17 cellular contexts compared by ENCODE assay signal in the genomic region with DNA sequence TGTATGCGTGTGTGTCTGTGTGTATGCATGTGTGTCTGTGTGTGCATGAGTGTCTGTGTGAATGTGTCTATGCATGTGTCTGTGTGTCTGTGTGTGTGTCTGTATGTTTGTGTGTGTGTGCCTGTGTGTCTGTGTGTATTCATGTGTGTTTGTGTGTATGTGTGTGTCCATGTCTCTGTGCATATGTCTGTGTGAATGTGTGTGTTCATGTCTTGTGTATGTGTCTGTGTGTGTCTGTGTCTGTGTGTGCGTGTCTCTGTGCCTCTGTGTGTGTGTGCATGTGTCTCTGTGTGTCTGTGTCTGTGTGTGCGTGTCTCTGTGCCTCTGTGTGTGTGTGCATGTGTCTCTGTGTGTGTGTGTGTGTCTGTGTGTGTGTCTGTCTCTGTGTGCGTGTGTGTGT.
DNase-seq lines count a peak whose midpoint lies in the region; ATAC-seq, FAIRE-seq and TF ChIP-seq lines count a peak whose summit lies in the region.
"Had no signal": no experiment of that assay in that cellular context is flagged by ENCODE, and none has a peak within 500 bp of the region (broad histone marks: within the 10 kb centered on the region; RNA-seq: fewer than 3 reads in every experiment).

No MANE protein-coding gene starts in this region.

- dilution Hi-C loops in IMR-90 (cut with HindIII; ENCODE audit: low sequenced_read_pairs, unreplicated experiment), result no loop called here

- H2AK9ac ChIP-seq in IMR-90 (replicated peaks; ENCODE audit: low read depth, low read length, poor library complexity), result no peak overlapping the region

- peaks cover 8% of the 10 kb centered on the region for H3K27me3 Mint-ChIP-seq in glutamatergic neuron (ENCODE audit: unreplicated experiment)

- WGBS in IMR-90 (ENCODE audit: extremely low coverage in 2 of 2, insufficient read length in 1 of 2), 2 experiments, result 96% methylated on average over 3 of the region's 4 CpGs; no CpG with 5 or more reads in 1 of the 2 experiments

- H3K27ac ChIP-seq in IMR-90 (ENCODE audit: insufficient read depth, low read length) (no peak overlapping the region), gastrocnemius medialis (peak overlapping the region; percentile 45 to 60 (median 57))
- H3K27ac ChIP-seq: GM23248 had no signal

- H3K9me3 ChIP-seq in IMR-90 (ENCODE audit: control insufficient read depth, insufficient read depth, low read length) (no peaks in the 10 kb centered on the region), gastrocnemius medialis (no peaks in the 10 kb centered on the region)
- H3K9me3 ChIP-seq: BE2C, MG63, SK-N-SH had no signal

- no peak overlapping the region for H3K4me2 ChIP-seq in IMR-90 (ENCODE audit: low read depth, low read length)
- H3K4me2 ChIP-seq: SK-N-SH had no signal

- peak overlapping the region; percentile 43 for H2AFZ ChIP-seq in IMR-90 (replicated peaks; ENCODE audit: low read length, poor library complexity)
- H2AFZ ChIP-seq: GM23248 had no signal

- H2AK5ac ChIP-seq in IMR-90 (ENCODE audit: low read depth, low read length), result peak overlapping the region; percentile 15; the same call in 1 of the 2 replicates

- no peak for TF ChIP-seq RAD21 in IMR-90 (IDR thresholded peaks at IDR 0.05; ENCODE audit: low read length)

- no peak for TF ChIP-seq POLR2A in GM12892 (IDR thresholded peaks at IDR 0.05; ENCODE audit: low read depth, low read length)
- TF ChIP-seq POLR2A in IMR-90 (IDR thresholded peaks at IDR 0.05; ENCODE audit: low read depth, low read length), result no peak
- TF ChIP-seq POLR2A in gastrocnemius medialis (IDR thresholded peaks at IDR 0.05), result no peak

- H3K4me3 ChIP-seq in IMR-90 (ENCODE audit: insufficient read depth, low read depth, low read length) (no peak overlapping the region), gastrocnemius medialis (no peak overlapping the region)
- H3K4me3 ChIP-seq: GM23248, MG63 had no signal

- H2BK15ac ChIP-seq in IMR-90 (ENCODE audit: low read depth, low read length), result no peak overlapping the region

- H3K14ac ChIP-seq in IMR-90 (replicated peaks; ENCODE audit: low read depth, low read length), result no peak overlapping the region

- intact Hi-C loops in IMR-90 (cut with micrococcal nuclease) (no loop called here), gastrocnemius medialis (cut with DNase I; ENCODE audit: low total_unique reads) (no loop called here)

- peak overlapping the region; percentile 36 for H2BK5ac ChIP-seq in IMR-90 (ENCODE audit: low read depth, low read length, poor library complexity, severe bottlenecking)

- H3K36me3 ChIP-seq in IMR-90 (ENCODE audit: control insufficient read depth, insufficient read depth, low read length) (no peaks in the 10 kb centered on the region), gastrocnemius medialis (no peaks in the 10 kb centered on the region)
- H3K36me3 ChIP-seq: BE2C, MG63 had no signal

- no peaks in the 10 kb centered on the region for H3K36me3 Mint-ChIP-seq in glutamatergic neuron (ENCODE audit: unreplicated experiment)
- H3K36me3 Mint-ChIP-seq: CD8-positive, alpha-beta T cell had no signal

- H3K23ac ChIP-seq in IMR-90 (ENCODE audit: low read depth, low read length), result peak overlapping the region; percentile 59; the same call in 1 of the 2 replicates

- POLR2A ChIA-PET in IMR-90 (lab: Charles Lee; ENCODE audit: unreplicated experiment), result no interaction called here

- no peak overlapping the region for H2BK120ac ChIP-seq in IMR-90 (ENCODE audit: low read depth, low read length)

- no peak overlapping the region for H2BK20ac ChIP-seq in IMR-90 (ENCODE audit: low read depth, low read length)

- DNase-seq in GM12892 (ENCODE audit: insufficient read length), result no peak
- no peak for DNase-seq in IMR-90
- no peak for DNase-seq in glutamatergic neuron
- DNase-seq in gastrocnemius medialis, result no peak
- no peak for DNase-seq in NAMALWA (ENCODE audit: low spot score)
- DNase-seq: BE2C; CD8-positive, alpha-beta T cell; GM23248; MG63; NCI-H1105 treated with DMSO at 0.1 percent for 48 hours; NCI-H187 treated with DMSO at 0.1 percent for 48 hours; NCI-H446; NCI-H748 treated with DMSO at 0.1 percent for 48 hours; SK-N-SH had no signal

- H3K56ac ChIP-seq in IMR-90 (ENCODE audit: extremely low read depth, insufficient read depth, low read length), result no peak overlapping the region

- peak; percentile 44 for FAIRE-seq in GM12892 (lab: Jason Lieb, UNC)
- FAIRE-seq: GM19239 had no signal

- ATAC-seq in IMR-90 (ENCODE audit: low read depth) (no peak), gastrocnemius medialis (no peak), GM18498 (IDR thresholded peaks at IDR 0.05; ENCODE audit: unreplicated experiment) (no peak), GM21576 (IDR thresholded peaks at IDR 0.05; ENCODE audit: unreplicated experiment) (no peak)
- ATAC-seq: CD8-positive, alpha-beta T cell had no signal

- H4K91ac ChIP-seq in IMR-90 (ENCODE audit: insufficient read depth, low read depth, low read length), result no peak overlapping the region

- H3K9me3 Mint-ChIP-seq in glutamatergic neuron (ENCODE audit: unreplicated experiment), result peaks cover 5% of the 10 kb centered on the region
- H3K9me3 Mint-ChIP-seq: CD8-positive, alpha-beta T cell had no signal

- peak overlapping the region; percentile 0 for H3K4me3 Mint-ChIP-seq in glutamatergic neuron (ENCODE audit: unreplicated experiment)
- H3K4me3 Mint-ChIP-seq: CD8-positive, alpha-beta T cell had no signal

- no peak overlapping the region for H3K18ac ChIP-seq in IMR-90 (ENCODE audit: low read depth, low read length)

- in situ Hi-C loops in IMR-90 (cut with MboI; ENCODE audit: low sequenced_read_pairs) (no loop called here), gastrocnemius medialis (cut with MboI; ENCODE audit: low sequenced_read_pairs in 4 of 4) (loop anchor here in 1 of 4 donors (25.0 kb wide), 1 partner anchor 156 kb away; no protein-coding TSS in a partner anchor)

- no peaks in the 10 kb centered on the region for H3K79me1 ChIP-seq in IMR-90 (ENCODE audit: low read depth in 1 of 2, low read length in 2 of 2)

- no TSS peak for BruUV-seq in IMR-90 (replicated peaks; lab: Mats Ljungman, UMichigan)

- no peaks in the 10 kb centered on the region for H4K20me1 ChIP-seq in IMR-90 (ENCODE audit: insufficient read depth, low read length)

- H3K27me3 ChIP-seq in IMR-90 (ENCODE audit: control insufficient read depth, insufficient read depth, low read length) (peaks cover 16% of the 10 kb centered on the region), gastrocnemius medialis (no peaks in the 10 kb centered on the region)
- H3K27me3 ChIP-seq: BE2C, MG63 had no signal

- peaks cover 7% of the 10 kb centered on the region; the same call in 1 of the 2 replicates for H3K9me1 ChIP-seq in IMR-90 (ENCODE audit: insufficient read depth, low read length)

- H3K4ac ChIP-seq in IMR-90 (ENCODE audit: low read depth, low read length), result no peak overlapping the region

- CTCF ChIA-PET in IMR-90 (lab: Yijun Ruan, JAX), result interaction anchor here (2.1 kb wide), 1 partner anchor 170 kb away, joined by 6 read pairs; no protein-coding TSS in a partner anchor

- no peak overlapping the region for H4K5ac ChIP-seq in IMR-90 (ENCODE audit: low read depth, low read length)

- H3K4me1 Mint-ChIP-seq in glutamatergic neuron (ENCODE audit: low read depth, unreplicated experiment), result peaks cover 36% of the 10 kb centered on the region

- TF ChIP-seq CTCF in IMR-90 (conservative IDR thresholded peaks at IDR 0.05; ENCODE audit: low read depth, low read length) (no peak), glutamatergic neuron (IDR thresholded peaks at IDR 0.05; ENCODE audit: partially characterized antibody, unreplicated experiment) (no peak), gastrocnemius medialis (IDR thresholded peaks at IDR 0.05 in 4 of 5, conservative IDR thresholded peaks at IDR 0.05 in 1 of 5) (no peak)

- no peak overlapping the region for H3K9ac ChIP-seq in IMR-90 (ENCODE audit: low read depth, low read length)
- H3K9ac ChIP-seq: GM23248, SK-N-SH had no signal

- H3K4me1 ChIP-seq in IMR-90 (ENCODE audit: control insufficient read depth, insufficient read depth, low read length) (peaks cover 3% of the 10 kb centered on the region; the same call in 1 of the 2 replicates), gastrocnemius medialis (peaks cover 45 to 53% of the 10 kb centered on the region in 2 donors)

- H3K27ac Mint-ChIP-seq in glutamatergic neuron (ENCODE audit: unreplicated experiment), result peak overlapping the region; percentile 9
- H3K27ac Mint-ChIP-seq: CD8-positive, alpha-beta T cell had no signal

- no peak overlapping the region for H4K8ac ChIP-seq in IMR-90 (ENCODE audit: low read depth in 2 of 2, low read length in 2 of 2)

TF ChIP-seq in IMR-90, 13 proteins besides CTCF, POLR2A, EP300 and RAD21:
- TF ChIP-seq FOS (IDR thresholded peaks at IDR 0.05; ENCODE audit: low read depth, low read length), result no peak
- TF ChIP-seq MAFK (IDR thresholded peaks at IDR 0.05; ENCODE audit: low read depth, low read length), result no peak
- TF ChIP-seq, protein P1, sequence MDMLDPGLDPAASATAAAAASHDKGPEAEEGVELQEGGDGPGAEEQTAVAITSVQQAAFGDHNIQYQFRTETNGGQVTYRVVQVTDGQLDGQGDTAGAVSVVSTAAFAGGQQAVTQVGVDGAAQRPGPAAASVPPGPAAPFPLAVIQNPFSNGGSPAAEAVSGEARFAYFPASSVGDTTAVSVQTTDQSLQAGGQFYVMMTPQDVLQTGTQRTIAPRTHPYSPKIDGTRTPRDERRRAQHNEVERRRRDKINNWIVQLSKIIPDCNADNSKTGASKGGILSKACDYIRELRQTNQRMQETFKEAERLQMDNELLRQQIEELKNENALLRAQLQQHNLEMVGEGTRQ (IDR thresholded peaks at IDR 0.05; ENCODE audit: low read depth, low read length), result no peak
- no peak for TF ChIP-seq MXI1 (IDR thresholded peaks at IDR 0.05; ENCODE audit: borderline replicate concordance, low read depth, low read length)
